ENCODE assay signal across 10 cellular contexts in genomic region chr12:124928912-124929530, GRCh38. TPM values are rescaled to one million over a fixed set of nuclear protein-coding genes. Genes with fewer than 3 reads are reported as not detected.
DNase-seq lines count a peak whose midpoint lies in the region; ATAC-seq, FAIRE-seq and TF ChIP-seq lines count a peak whose summit lies in the region.
"Had no signal": no experiment of that assay in that cellular context is flagged by ENCODE, and none has a peak within 500 bp of the region (broad histone marks: within the 10 kb centered on the region; RNA-seq: fewer than 3 reads in every experiment).

No MANE protein-coding gene starts in this region.

- H3K27ac ChIP-seq in esophagus squamous epithelium (peak overlapping the region; percentile 31 to 97 (median 92)), small intestine (ENCODE audit: low read depth in 1 of 2, low read length in 1 of 2) (peak overlapping the region; percentile 92)

- no peaks in the 10 kb centered on the region for H3K9me3 Mint-ChIP-seq in T-cell

- H3K4me3 ChIP-seq in esophagus squamous epithelium (no peak overlapping the region), small intestine (ENCODE audit: low read depth in 1 of 2, low read length in 2 of 2) (no peak overlapping the region)
- H3K4me3 ChIP-seq: HAP-1 had no signal

- no peaks in the 10 kb centered on the region for H3K36me3 Mint-ChIP-seq in T-cell

- CTCF ChIA-PET in T-cell (lab: Charles Lee) = interaction anchor here (0.6 to 3.2 kb wide), 5 partner anchors 11 to 22 kb away, joined by 3 to 54 read pairs (median 13); partner anchors contain the start of gene UBC (in 1 of the 2)

- no peak for FAIRE-seq in small intestine (lab: Jason Lieb, UNC)

- H3K4me3 Mint-ChIP-seq in T-cell = peak overlapping the region; percentile 53 to 89 (median 86)

- H3K4me1 ChIP-seq in esophagus squamous epithelium = peaks cover 4 to 20% (median 11%) of the 10 kb centered on the region in 3 donors
- no peaks in the 10 kb centered on the region for H3K4me1 ChIP-seq in small intestine (ENCODE audit: control insufficient read depth in 2 of 2, insufficient read depth in 1 of 2, low read depth in 1 of 2, low read length in 1 of 2)

- H3K36me3 ChIP-seq in esophagus squamous epithelium = no peaks in the 10 kb centered on the region
- H3K36me3 ChIP-seq in small intestine (ENCODE audit: control insufficient read depth in 2 of 2, insufficient read depth in 2 of 2, low read length in 2 of 2) = no peaks in the 10 kb centered on the region
- H3K36me3 ChIP-seq: adrenal gland, HAP-1 had no signal

- TF ChIP-seq POLR2A in esophagus squamous epithelium (IDR thresholded peaks at IDR 0.05) = no peak

- peaks cover 3 to 8% of the 10 kb centered on the region in 2 donors for H3K27me3 Mint-ChIP-seq in T-cell

- DNase-seq in GM10266 (ENCODE audit: extremely low spot score) = no peak
- no peak for DNase-seq in T-cell
- no peak for DNase-seq in esophagus squamous epithelium (lab: John Stamatoyannopoulos, UW)
- DNase-seq in small intestine = no peak
- DNase-seq in NK-92 (lab: John Stamatoyannopoulos, UW; ENCODE audit: unreplicated experiment) = no peak
- DNase-seq in NCI-H2196 treated with DMSO at 0.1 percent for 48 hours (lab: John Stamatoyannopoulos, UW; ENCODE audit: unreplicated experiment) = no peak

- intact Hi-C loops in esophagus squamous epithelium (cut with DNase I) = no loop called here

- peak; percentile 2 for TF ChIP-seq CTCF in GM10266 (IDR thresholded peaks at IDR 0.05; ENCODE audit: control insufficient read depth, insufficient read depth, low read depth, missing control alignments)
- no peak for TF ChIP-seq CTCF in esophagus squamous epithelium (IDR thresholded peaks at IDR 0.05)

- H3K27ac Mint-ChIP-seq in T-cell = peak overlapping the region; percentile 97 to 99

- ATAC-seq in T-cell (replicated peaks in 1 of 4) = no peak
- no peak for ATAC-seq in HG03280 (IDR thresholded peaks at IDR 0.05; ENCODE audit: unreplicated experiment)
- ATAC-seq in HG03045 (IDR thresholded peaks at IDR 0.05; ENCODE audit: unreplicated experiment) = no peak

- POLR2A ChIA-PET in T-cell (lab: Charles Lee) = no interaction called here

- H3K4me1 Mint-ChIP-seq in T-cell = peaks cover 26 to 30% (median 29%) of the 10 kb centered on the region in 3 donors

- H3K27me3 ChIP-seq in esophagus squamous epithelium = no peaks in the 10 kb centered on the region
- H3K27me3 ChIP-seq in small intestine (ENCODE audit: control insufficient read depth in 2 of 2, insufficient read depth in 2 of 2, low read length in 2 of 2) = no peaks in the 10 kb centered on the region
- H3K27me3 ChIP-seq: adrenal gland had no signal

- 82 to 85% methylated on average over 11 of the region's 11 CpGs for WGBS in esophagus squamous epithelium, 2 donors
- 81 to 91% (median 83%) methylated on average over 11 of the region's 11 CpGs for WGBS in small intestine, 3 donors

- H3K9me3 ChIP-seq in esophagus squamous epithelium (no peaks in the 10 kb centered on the region), small intestine (ENCODE audit: control insufficient read depth, low read depth) (no peaks in the 10 kb centered on the region)
- H3K9me3 ChIP-seq: adrenal gland, HAP-1 had no signal

RNA-seq across cellular contexts. Expression of gene UBC, which starts 14.6 kb away (rescaled TPM):
- 1,000 to 10,000 TPM in 2 of 5 donors, 100 to 1,000 TPM in 3; 786 to 1,410 (median 885) TPM for total RNA-seq in T-cell
- total RNA-seq in esophagus squamous epithelium = 1,000 to 10,000 TPM; 1,012 to 1,417 (median 1,215) TPM
- polyA plus RNA-seq in small intestine = 1,000 to 10,000 TPM in 2 of 3 donors, 100 to 1,000 TPM in 1; 806 to 1,948 (median 1,527) TPM

RNA-seq across cellular contexts. Expression of gene DHX37, which starts 59.9 kb away (rescaled TPM):
- total RNA-seq in T-cell = 10 to 100 TPM; 30.1 to 37.3 (median 36.1) TPM
- 10 to 100 TPM in 3 of 4 donors, 1 to 10 TPM in 1; 9.5 to 16.2 (median 14.0) TPM for total RNA-seq in esophagus squamous epithelium
- polyA plus RNA-seq in small intestine = 10 to 100 TPM in 1 of 3 donors, 1 to 10 TPM in 2; 6.3 to 13.1 (median 8.6) TPM
